Comparison of ENCODE assay signal across 8 cellular contexts in the genomic region with DNA sequence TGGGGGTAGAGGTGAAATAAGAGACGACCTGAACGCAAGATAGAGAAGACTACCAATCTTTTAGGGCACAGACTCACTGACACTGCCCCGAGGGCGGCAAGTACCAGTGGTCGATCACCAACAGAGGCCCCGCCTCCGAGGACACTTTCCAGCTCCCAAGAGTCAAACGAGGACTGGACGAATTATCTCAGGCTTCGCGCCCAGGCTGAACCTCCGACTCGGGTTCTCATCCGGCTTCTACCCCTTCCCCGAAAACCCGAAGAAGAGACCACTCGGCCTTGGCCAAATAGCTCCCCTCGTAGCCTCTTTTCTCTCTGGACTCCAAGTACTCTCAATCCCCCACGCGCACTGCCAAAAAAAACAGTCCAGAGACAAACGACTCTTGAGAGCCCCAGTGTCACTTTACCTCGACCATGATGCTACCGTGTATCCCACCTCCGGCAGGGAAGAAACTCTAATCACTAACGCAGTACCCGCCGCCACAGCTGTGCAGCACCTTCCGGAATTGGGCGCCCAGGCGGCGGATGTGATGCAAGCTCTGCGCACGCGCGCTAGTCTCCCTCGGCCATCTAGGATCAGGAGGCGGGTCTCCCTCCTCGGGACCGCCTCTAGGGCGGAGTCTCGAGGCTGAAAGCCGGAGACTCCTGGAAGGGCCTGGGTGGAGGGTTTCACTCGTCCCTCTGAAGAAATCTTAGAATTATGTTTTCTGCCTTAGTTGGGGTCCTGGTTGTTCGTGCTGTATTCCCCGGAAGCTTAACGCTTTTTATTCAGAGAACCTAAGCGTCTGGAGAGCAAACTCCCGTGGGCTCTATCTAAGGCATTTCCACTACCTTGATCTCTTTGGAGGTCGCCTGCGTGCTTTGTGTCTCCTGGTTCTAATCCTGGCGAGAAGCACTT. TPM values are rescaled to one million over a fixed set of nuclear protein-coding genes. Genes with fewer than 3 reads are reported as not detected.
DNase-seq lines count a peak whose midpoint lies in the region; ATAC-seq and TF ChIP-seq lines count a peak whose summit lies in the region.

PLRG1 (minus strand) TSS at position 507 of the 897 bp plus-strand sequence; CDS start at position 415, 92 bp downstream.

- H3K4me3 ChIP-seq in GM06990 (replicated peaks; ENCODE audit: low read depth, low read length), result peak within 1 kb of the TSS; percentile 68
- H3K4me3 ChIP-seq in SK-N-SH (ENCODE audit: low read depth in 2 of 2, low read length in 1 of 2), result peak within 1 kb of the TSS; percentile 82 to 89
- H3K4me3 ChIP-seq in gastroesophageal sphincter, result peak within 1 kb of the TSS; percentile 67 to 86
- H3K4me3 ChIP-seq in neutrophil (ENCODE audit: low read depth in 1 of 2, low read length in 1 of 2), result peak within 1 kb of the TSS; percentile 76 to 87

- H3K79me2 ChIP-seq in SK-N-SH (ENCODE audit: insufficient read depth), result peaks cover 38% of the 10 kb centered on the region

- H3K27ac ChIP-seq in SK-N-SH (ENCODE audit: low read depth in 2 of 2, low read length in 1 of 2) (peak within 1 kb of the TSS; percentile 63 to 80; a peak in 3 of 4 replicates), gastroesophageal sphincter (peak within 1 kb of the TSS; percentile 25 to 83 (median 81)), neutrophil (peak within 1 kb of the TSS; percentile 60), substantia nigra (ENCODE audit: low read depth, low read length, poor library complexity, severe bottlenecking) (peak within 1 kb of the TSS; percentile 64)

- H4K20me1 ChIP-seq in SK-N-SH (ENCODE audit: insufficient read depth), result 0 out of 2 replicates have a peak, but pooled peaks cover 3% of the 10 kb centered on the region

- H3K9ac ChIP-seq in SK-N-SH, result peak within 1 kb of the TSS; percentile 74

- CTCF ChIA-PET in SK-N-SH (lab: Yijun Ruan, JAX), result interaction anchor here (0.8 to 6.4 kb wide), 8 partner anchors 9 to 75 kb away, joined by 3 to 60 read pairs (median 4); no protein-coding TSS in a partner anchor

- H3K4me1 ChIP-seq in SK-N-SH (ENCODE audit: control insufficient read depth in 1 of 2, insufficient read depth in 2 of 2, low read depth in 1 of 2, low read length in 1 of 2), result peaks cover 0 to 8% of the 10 kb centered on the region in 2 experiments; a peak in 2 of 4 replicates
- H3K4me1 ChIP-seq in gastroesophageal sphincter, result peaks cover 12 to 41% (median 13%) of the 10 kb centered on the region in 3 donors
- peaks cover 11 to 15% of the 10 kb centered on the region in 2 experiments for H3K4me1 ChIP-seq in neutrophil (ENCODE audit: control insufficient read depth in 1 of 2, insufficient read depth in 1 of 2, low read depth in 1 of 2, low read length in 1 of 2)

- TF ChIP-seq CTCF in GM06990 (IDR thresholded peaks at IDR 0.05; ENCODE audit: insufficient read depth, low read length, poor library complexity, severe bottlenecking) (no peak), SK-N-SH (IDR thresholded peaks at IDR 0.05) (no peak), gastroesophageal sphincter (IDR thresholded peaks at IDR 0.05) (peak in 3 of 4 experiments; percentile 54 to 62 (median 60)), neutrophil (IDR thresholded peaks at IDR 0.05) (peak; percentile 71)

- no peak for TF ChIP-seq EP300 in SK-N-SH (IDR thresholded peaks at IDR 0.05; ENCODE audit: borderline replicate concordance in 1 of 2, low read depth in 1 of 2, low read length in 1 of 2)
- no peak for TF ChIP-seq EP300 in gastroesophageal sphincter (IDR thresholded peaks at IDR 0.05)

- no peak for TF ChIP-seq RAD21 in SK-N-SH (IDR thresholded peaks at IDR 0.05; ENCODE audit: low read length)

- ATAC-seq in HG02571 (IDR thresholded peaks at IDR 0.05; ENCODE audit: unreplicated experiment) (peak; percentile 98), gastroesophageal sphincter (peak; percentile 99)

- peak; percentile 92 for DNase-seq in GM06990 (ENCODE audit: extremely low read depth, insufficient read length)
- DNase-seq in NCI-H1048 (lab: John Stamatoyannopoulos, UW), result peak; percentile 91
- peak; percentile 89 for DNase-seq in SK-N-SH
- peak; percentile 97 for DNase-seq in activated naive CD4-positive, alpha-beta T cell treated with anti-CD3 and anti-CD28 coated beads, Interleukin-2, amount 50 U/mL, for 16 hours
- peak; percentile 71 to 97 (median 92) for DNase-seq in substantia nigra (lab: John Stamatoyannopoulos, UW)

- peak; percentile 31 to 61 for TF ChIP-seq POLR2A in gastroesophageal sphincter (IDR thresholded peaks at IDR 0.05)

- H3K9me3 ChIP-seq in SK-N-SH, result no peaks in the 10 kb centered on the region
- H3K9me3 ChIP-seq in gastroesophageal sphincter, result no peaks in the 10 kb centered on the region
- H3K9me3 ChIP-seq in neutrophil, result no peaks in the 10 kb centered on the region

- WGBS in SK-N-SH (ENCODE audit: low lambda C conversion rate), result 3% methylated on average over 48 of the region's 51 CpGs
- 1% methylated on average over 27 to 31 of the region's 51 CpGs for WGBS in gastroesophageal sphincter (ENCODE audit: low coverage in 1 of 2), 2 donors

- H3F3A ChIP-seq in SK-N-SH (replicated peaks; ENCODE audit: insufficient read depth), result peaks cover 4% of the 10 kb centered on the region

- H3K9me2 ChIP-seq in SK-N-SH, result no peaks in the 10 kb centered on the region

- H3K4me2 ChIP-seq in SK-N-SH, result peak within 1 kb of the TSS; percentile 72

- H3K27me3 ChIP-seq in GM06990 (replicated peaks; ENCODE audit: control insufficient read depth, insufficient read depth, low read length) (no peaks in the 10 kb centered on the region), SK-N-SH (ENCODE audit: insufficient read depth) (no peaks in the 10 kb centered on the region; the same call in 1 of the 2 replicates), gastroesophageal sphincter (no peaks in the 10 kb centered on the region), neutrophil (no peaks in the 10 kb centered on the region)

- POLR2A ChIA-PET in SK-N-SH (lab: Yijun Ruan, JAX), result interaction anchor here (1.0 kb wide), 1 partner anchor 74 kb away, joined by 3 read pairs; no protein-coding TSS in a partner anchor

- H2AFZ ChIP-seq in SK-N-SH (ENCODE audit: low read depth), result peak within 1 kb of the TSS; percentile 100

- H3K36me3 ChIP-seq in GM06990 (ENCODE audit: control insufficient read depth, insufficient read depth, low read length), result no peaks in the 10 kb centered on the region; the same call in none of the 2 replicates
- H3K36me3 ChIP-seq in SK-N-SH (replicated peaks in 1 of 2; ENCODE audit: control insufficient read depth in 1 of 2, insufficient read depth in 2 of 2, low read length in 1 of 2), result peaks cover 29 to 35% of the 10 kb centered on the region in 2 experiments
- H3K36me3 ChIP-seq in gastroesophageal sphincter, result peaks cover 4 to 25% of the 10 kb centered on the region in 2 donors
- peaks cover 30% of the 10 kb centered on the region for H3K36me3 ChIP-seq in neutrophil

TF ChIP-seq in SK-N-SH, 30 proteins besides CTCF, POLR2A, EP300 and RAD21 (continues in another document):
- TF ChIP-seq EZH2phosphoT487 (IDR thresholded peaks at IDR 0.05; ENCODE audit: borderline replicate concordance, low read depth) (no peak), FOXJ3 (CRISPR knock-in tag; IDR thresholded peaks at IDR 0.05) (no peak), JUND (IDR thresholded peaks at IDR 0.05) (no peak), TAF1 (IDR thresholded peaks at IDR 0.05; ENCODE audit: borderline replicate concordance, low read depth, low read length) (no peak), MEF2A (IDR thresholded peaks at IDR 0.05; ENCODE audit: borderline replicate concordance, low read depth) (no peak), YY1 (IDR thresholded peaks at IDR 0.05; ENCODE audit: low read depth) (no peak), RFX5 (IDR thresholded peaks at IDR 0.05; ENCODE audit: low read length) (no peak), GATA2 (CRISPR knock-in tag; IDR thresholded peaks at IDR 0.05) (no peak), GABPA (IDR thresholded peaks at IDR 0.05; ENCODE audit: low read depth) (peak; percentile 87), FOXM1 (IDR thresholded peaks at IDR 0.05; ENCODE audit: low read depth) (no peak), MAX (IDR thresholded peaks at IDR 0.05; ENCODE audit: low read depth) (0 out of 2 replicates have a peak, but pooled peaks have one; percentile 44), TCF12 (IDR thresholded peaks at IDR 0.05) (no peak), NFIC (IDR thresholded peaks at IDR 0.05; ENCODE audit: borderline replicate concordance) (no peak), MXI1 (IDR thresholded peaks at IDR 0.05; ENCODE audit: low read depth, low read length) (peak; percentile 43), CHD2 (IDR thresholded peaks at IDR 0.05; ENCODE audit: low read length, partially characterized antibody) (no peak), SMC3 (IDR thresholded peaks at IDR 0.05; ENCODE audit: low read depth, low read length) (no peak)
- TF ChIP-seq, protein P1, sequence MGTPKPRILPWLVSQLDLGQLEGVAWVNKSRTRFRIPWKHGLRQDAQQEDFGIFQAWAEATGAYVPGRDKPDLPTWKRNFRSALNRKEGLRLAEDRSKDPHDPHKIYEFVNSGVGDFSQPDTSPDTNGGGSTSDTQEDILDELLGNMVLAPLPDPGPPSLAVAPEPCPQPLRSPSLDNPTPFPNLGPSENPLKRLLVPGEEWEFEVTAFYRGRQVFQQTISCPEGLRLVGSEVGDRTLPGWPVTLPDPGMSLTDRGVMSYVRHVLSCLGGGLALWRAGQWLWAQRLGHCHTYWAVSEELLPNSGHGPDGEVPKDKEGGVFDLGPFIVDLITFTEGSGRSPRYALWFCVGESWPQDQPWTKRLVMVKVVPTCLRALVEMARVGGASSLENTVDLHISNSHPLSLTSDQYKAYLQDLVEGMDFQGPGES (IDR thresholded peaks at IDR 0.05; ENCODE audit: low read depth, low read length), result no peak
- TF ChIP-seq, protein P2, sequence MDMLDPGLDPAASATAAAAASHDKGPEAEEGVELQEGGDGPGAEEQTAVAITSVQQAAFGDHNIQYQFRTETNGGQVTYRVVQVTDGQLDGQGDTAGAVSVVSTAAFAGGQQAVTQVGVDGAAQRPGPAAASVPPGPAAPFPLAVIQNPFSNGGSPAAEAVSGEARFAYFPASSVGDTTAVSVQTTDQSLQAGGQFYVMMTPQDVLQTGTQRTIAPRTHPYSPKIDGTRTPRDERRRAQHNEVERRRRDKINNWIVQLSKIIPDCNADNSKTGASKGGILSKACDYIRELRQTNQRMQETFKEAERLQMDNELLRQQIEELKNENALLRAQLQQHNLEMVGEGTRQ (IDR thresholded peaks at IDR 0.05; ENCODE audit: borderline replicate concordance, low read depth, low read length), result no peak

RNA-seq across cellular contexts. Expression of gene PLRG1, which starts in this region (rescaled TPM):
- polyA plus RNA-seq in SK-N-SH (2012; rRNA removed), result 64.8 and 84.6 TPM in 2 replicates
- polyA plus RNA-seq in SK-N-SH (2012; cell fraction: cytosol; rRNA removed), result 64.8 and 70.2 TPM in 2 replicates
- polyA plus RNA-seq in SK-N-SH (2012; cell fraction: nucleus; rRNA removed), result 43.5 and 93.7 TPM in 2 replicates
- 10 to 100 TPM; 41.4 to 54.0 (median 45.7) TPM for total RNA-seq in gastroesophageal sphincter

Comparison
In these comparisons a context has a peak if more than half of its experiments do, and no peak if none do; other contexts are left out.
1. Peak in every context shown above with its lines: DNase-seq, ATAC-seq, H3K4me3 ChIP-seq and H3K27ac ChIP-seq.
2. CTCF ChIP-seq: peak in gastroesophageal sphincter (3 of 4) and neutrophil (single experiment); none in GM06990 (single experiment) and SK-N-SH (single experiment).